Comparison of ENCODE assay signal across 10 cellular contexts in genomic region chr12:6373022-6373787, GRCh38. TPM values are rescaled to one million over a fixed set of nuclear protein-coding genes. Genes with fewer than 3 reads are reported as not detected.
DNase-seq lines count a peak whose midpoint lies in the region; ATAC-seq and TF ChIP-seq lines count a peak whose summit lies in the region.
"Had no signal": no experiment of that assay in that cellular context is flagged by ENCODE, and none has a peak within 500 bp of the region (broad histone marks: within the 10 kb centered on the region; RNA-seq: fewer than 3 reads in every experiment).

No MANE protein-coding gene starts in this region.

- H3K36me3 ChIP-seq in adipocyte (ENCODE audit: control insufficient read depth, insufficient read depth, low read length, severe bottlenecking) (no peaks in the 10 kb centered on the region), mucosa of stomach (ENCODE audit: control insufficient read depth, insufficient read depth, low read length) (peaks cover 4% of the 10 kb centered on the region)
- no peaks in the 10 kb centered on the region for H3K36me3 ChIP-seq in naive thymus-derived CD4-positive, alpha-beta T cell (ENCODE audit: control insufficient read depth in 2 of 3, insufficient read depth in 3 of 3, low read length in 3 of 3)

- no peak for TF ChIP-seq CTCF in C4-2B (conservative IDR thresholded peaks at IDR 0.05)

- no peak overlapping the region for H3K4me3 ChIP-seq in adipocyte (ENCODE audit: low read length)
- H3K4me3 ChIP-seq in mucosa of stomach (ENCODE audit: low read length): peak overlapping the region; percentile 98
- no peak overlapping the region for H3K4me3 ChIP-seq in naive thymus-derived CD4-positive, alpha-beta T cell (ENCODE audit: low read length)

- H3K4me1 Mint-ChIP-seq in naive thymus-derived CD4-positive, alpha-beta T cell: peaks cover 31 to 48% (median 42%) of the 10 kb centered on the region in 7 donors

- peak overlapping the region in 3 of 9 donors; percentile 21 to 76 (median 73) for H3K27ac Mint-ChIP-seq in naive thymus-derived CD4-positive, alpha-beta T cell

- peak overlapping the region; percentile 83; the same call in 1 of the 2 replicates for H3K27ac ChIP-seq in C4-2B
- H3K27ac ChIP-seq in naive thymus-derived CD4-positive, alpha-beta T cell (ENCODE audit: low read depth, low read length): no peak overlapping the region
- H3K27ac ChIP-seq: VCaP had no signal

- H3K36me3 Mint-ChIP-seq in naive thymus-derived CD4-positive, alpha-beta T cell: no peaks in the 10 kb centered on the region

- no peaks in the 10 kb centered on the region for H3K27me3 Mint-ChIP-seq in naive thymus-derived CD4-positive, alpha-beta T cell

- ATAC-seq in naive thymus-derived CD4-positive, alpha-beta T cell: no peak
- ATAC-seq in GM18517 (IDR thresholded peaks at IDR 0.05; ENCODE audit: unreplicated experiment) (no peak), HG03378 (IDR thresholded peaks at IDR 0.05; ENCODE audit: unreplicated experiment) (no peak), HG03097 (IDR thresholded peaks at IDR 0.05; ENCODE audit: low FRiP score, unreplicated experiment) (no peak)

- CTCF ChIA-PET in naive thymus-derived CD4-positive, alpha-beta T cell (lab: Charles Lee): interaction anchor here (4.3 kb wide), 1 partner anchor 38 kb away, joined by 19 read pairs; no protein-coding TSS in a partner anchor

- H3K9me3 ChIP-seq in adipocyte (ENCODE audit: control insufficient read depth, low read length) (no peaks in the 10 kb centered on the region), mucosa of stomach (ENCODE audit: control insufficient read depth, low read length) (no peaks in the 10 kb centered on the region)
- H3K9me3 ChIP-seq in naive thymus-derived CD4-positive, alpha-beta T cell (ENCODE audit: control insufficient read depth in 2 of 3, low read length in 3 of 3): no peaks in the 10 kb centered on the region

- H3K9me3 Mint-ChIP-seq in naive thymus-derived CD4-positive, alpha-beta T cell: peaks cover 0 to 2% (median 0%) of the 10 kb centered on the region in 11 donors

- DNase-seq in NCI-H1436 treated with DMSO at 0.1 percent for 48 hours (lab: John Stamatoyannopoulos, UW) (peak; percentile 52), adipocyte (ENCODE audit: low read depth) (no peak)
- DNase-seq in naive thymus-derived CD4-positive, alpha-beta T cell: no peak
- DNase-seq: nucleus accumbens had no signal

- peak overlapping the region in 1 of 10 donors; percentile 17 for H3K4me3 Mint-ChIP-seq in naive thymus-derived CD4-positive, alpha-beta T cell

- POLR2A ChIA-PET in naive thymus-derived CD4-positive, alpha-beta T cell (lab: Charles Lee): interaction anchor here (1.0 kb wide), 1 partner anchor 97 kb away, joined by 3 read pairs; no protein-coding TSS in a partner anchor

- peak overlapping the region; percentile 92 for H3K9ac ChIP-seq in adipocyte (ENCODE audit: low read length)
- H3K9ac ChIP-seq in mucosa of stomach (ENCODE audit: low read length): peak overlapping the region; percentile 91

- peaks cover 67% of the 10 kb centered on the region for H3K4me1 ChIP-seq in adipocyte (ENCODE audit: control insufficient read depth, insufficient read depth, low read length)
- H3K4me1 ChIP-seq in mucosa of stomach (ENCODE audit: control insufficient read depth, insufficient read depth, low read length): peaks cover 75% of the 10 kb centered on the region
- peaks cover 0 to 24% of the 10 kb centered on the region in 2 donors for H3K4me1 ChIP-seq in naive thymus-derived CD4-positive, alpha-beta T cell (ENCODE audit: control insufficient read depth in 2 of 2, insufficient read depth in 2 of 2, low read length in 2 of 2)

- intact Hi-C loops in naive thymus-derived CD4-positive, alpha-beta T cell (cut with micrococcal nuclease): no loop called here

- no peaks in the 10 kb centered on the region for H3K27me3 ChIP-seq in adipocyte (replicated peaks; ENCODE audit: control insufficient read depth, insufficient read depth, low read length)
- no peaks in the 10 kb centered on the region for H3K27me3 ChIP-seq in mucosa of stomach (ENCODE audit: control insufficient read depth, insufficient read depth, low read length)
- no peaks in the 10 kb centered on the region for H3K27me3 ChIP-seq in naive thymus-derived CD4-positive, alpha-beta T cell (ENCODE audit: control insufficient read depth in 2 of 2, insufficient read depth in 2 of 2, low read length in 2 of 2)

RNA-seq across cellular contexts. Expression of gene SCNN1A, which starts 2.2 kb away (rescaled TPM):
- 1 to 10 TPM in 4 of 5 experiments, under 1 TPM in 1; 0.22 to 5.3 (median 3.6) TPM for total RNA-seq in naive thymus-derived CD4-positive, alpha-beta T cell
- polyA plus RNA-seq in naive thymus-derived CD4-positive, alpha-beta T cell: 1 to 10 TPM in 1 of 2 donors, under 1 TPM in 1; 0.84 to 1.2 TPM

RNA-seq across cellular contexts. Expression of gene LTBR, which starts 10.8 kb away (rescaled TPM):
- total RNA-seq in naive thymus-derived CD4-positive, alpha-beta T cell: 10 to 100 TPM in 1 of 5 experiments, 1 to 10 TPM in 3, under 1 TPM in 1; 0.34 to 25.2 (median 2.2) TPM
- not detected for polyA plus RNA-seq in naive thymus-derived CD4-positive, alpha-beta T cell

RNA-seq across cellular contexts. Expression of gene TNFRSF1A, which starts 31.3 kb away (rescaled TPM):
- total RNA-seq in naive thymus-derived CD4-positive, alpha-beta T cell: 10 to 100 TPM; 40.9 to 99.4 (median 67.3) TPM
- polyA plus RNA-seq in naive thymus-derived CD4-positive, alpha-beta T cell: 10 to 100 TPM; 24.1 to 46.3 TPM
